4 cellular contexts compared by ENCODE assay signal in the genomic region with DNA sequence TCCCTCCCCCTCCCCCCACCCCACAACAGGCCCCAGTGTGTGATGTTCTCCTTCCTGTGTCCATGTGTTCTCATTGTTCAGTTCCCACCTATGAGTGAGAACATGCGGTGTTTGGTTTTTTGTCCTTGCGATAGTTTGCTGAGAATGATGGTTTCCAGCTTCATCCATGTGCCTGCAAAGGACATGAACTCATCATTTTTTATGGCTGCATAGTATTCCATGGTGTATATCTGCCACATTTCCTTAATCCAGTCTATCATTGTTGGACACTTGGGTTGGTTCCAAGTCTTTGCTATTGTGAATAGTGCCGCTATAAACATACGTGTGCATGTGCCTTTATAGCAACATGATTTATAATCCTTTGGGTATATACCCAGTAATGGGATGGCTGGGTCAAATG. TPM values are rescaled to one million over a fixed set of nuclear protein-coding genes. Genes with fewer than 3 reads are reported as not detected.
"Had no signal": no experiment of that assay in that cellular context is flagged by ENCODE, and none has a peak within 500 bp of the region (broad histone marks: within the 10 kb centered on the region; RNA-seq: fewer than 3 reads in every experiment).

No MANE protein-coding gene starts in this region.

RNA-seq across cellular contexts. Expression of gene ITGA8, which starts 41.5 kb away (rescaled TPM):
- total RNA-seq: HepG2, HT-29, HT1080 had no signal
- polyA plus RNA-seq: HepG2, IgD-negative memory B cell had no signal
